Comparison of ENCODE assay signal across 1 cellular context in genomic region chr17:59755069-59755468, GRCh38.
TF ChIP-seq lines count a peak whose summit lies in the region.

No MANE protein-coding gene starts in this region.

TF ChIP-seq in HCT116, 20 proteins besides CTCF, POLR2A, EP300 and RAD21:
- TF ChIP-seq CBX3 (IDR thresholded peaks at IDR 0.05; ENCODE audit: low read depth) (peak; percentile 25; the same call in 1 of the 2 replicates), CEBPB (IDR thresholded peaks at IDR 0.05; ENCODE audit: low read depth) (peak; percentile 29; the same call in 1 of the 2 replicates)
